1 cellular context compared by ENCODE assay signal in the genomic region with DNA sequence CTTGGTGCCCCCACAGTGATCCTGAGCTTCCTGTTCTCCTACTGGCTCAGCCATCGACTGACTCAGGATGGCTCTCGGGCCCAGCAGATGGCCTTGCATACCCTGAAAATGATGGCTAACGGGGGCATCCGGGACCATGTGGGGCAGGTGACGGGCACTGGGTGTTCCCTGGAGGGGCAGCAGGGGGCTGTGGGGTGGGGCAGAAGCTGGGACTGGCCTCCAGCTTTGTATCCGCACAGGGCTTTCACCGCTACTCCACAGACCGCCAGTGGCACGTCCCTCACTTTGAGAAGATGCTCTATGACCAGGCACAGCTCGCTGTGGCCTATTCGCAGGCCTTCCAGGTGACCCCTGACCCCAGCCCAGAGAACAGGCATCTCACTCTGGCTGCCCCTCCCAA.
TF ChIP-seq lines count a peak whose summit lies in the region.

No MANE protein-coding gene starts in this region.

TF ChIP-seq in H1, 55 proteins besides CTCF, POLR2A, EP300 and RAD21:
- TF ChIP-seq NRF1 (IDR thresholded peaks at IDR 0.05; ENCODE audit: low read depth, low read length) = no peak
- TF ChIP-seq, protein P1, sequence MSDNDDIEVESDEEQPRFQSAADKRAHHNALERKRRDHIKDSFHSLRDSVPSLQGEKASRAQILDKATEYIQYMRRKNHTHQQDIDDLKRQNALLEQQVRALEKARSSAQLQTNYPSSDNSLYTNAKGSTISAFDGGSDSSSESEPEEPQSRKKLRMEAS (IDR thresholded peaks at IDR 0.05) = no peak
- TF ChIP-seq, protein P2, sequence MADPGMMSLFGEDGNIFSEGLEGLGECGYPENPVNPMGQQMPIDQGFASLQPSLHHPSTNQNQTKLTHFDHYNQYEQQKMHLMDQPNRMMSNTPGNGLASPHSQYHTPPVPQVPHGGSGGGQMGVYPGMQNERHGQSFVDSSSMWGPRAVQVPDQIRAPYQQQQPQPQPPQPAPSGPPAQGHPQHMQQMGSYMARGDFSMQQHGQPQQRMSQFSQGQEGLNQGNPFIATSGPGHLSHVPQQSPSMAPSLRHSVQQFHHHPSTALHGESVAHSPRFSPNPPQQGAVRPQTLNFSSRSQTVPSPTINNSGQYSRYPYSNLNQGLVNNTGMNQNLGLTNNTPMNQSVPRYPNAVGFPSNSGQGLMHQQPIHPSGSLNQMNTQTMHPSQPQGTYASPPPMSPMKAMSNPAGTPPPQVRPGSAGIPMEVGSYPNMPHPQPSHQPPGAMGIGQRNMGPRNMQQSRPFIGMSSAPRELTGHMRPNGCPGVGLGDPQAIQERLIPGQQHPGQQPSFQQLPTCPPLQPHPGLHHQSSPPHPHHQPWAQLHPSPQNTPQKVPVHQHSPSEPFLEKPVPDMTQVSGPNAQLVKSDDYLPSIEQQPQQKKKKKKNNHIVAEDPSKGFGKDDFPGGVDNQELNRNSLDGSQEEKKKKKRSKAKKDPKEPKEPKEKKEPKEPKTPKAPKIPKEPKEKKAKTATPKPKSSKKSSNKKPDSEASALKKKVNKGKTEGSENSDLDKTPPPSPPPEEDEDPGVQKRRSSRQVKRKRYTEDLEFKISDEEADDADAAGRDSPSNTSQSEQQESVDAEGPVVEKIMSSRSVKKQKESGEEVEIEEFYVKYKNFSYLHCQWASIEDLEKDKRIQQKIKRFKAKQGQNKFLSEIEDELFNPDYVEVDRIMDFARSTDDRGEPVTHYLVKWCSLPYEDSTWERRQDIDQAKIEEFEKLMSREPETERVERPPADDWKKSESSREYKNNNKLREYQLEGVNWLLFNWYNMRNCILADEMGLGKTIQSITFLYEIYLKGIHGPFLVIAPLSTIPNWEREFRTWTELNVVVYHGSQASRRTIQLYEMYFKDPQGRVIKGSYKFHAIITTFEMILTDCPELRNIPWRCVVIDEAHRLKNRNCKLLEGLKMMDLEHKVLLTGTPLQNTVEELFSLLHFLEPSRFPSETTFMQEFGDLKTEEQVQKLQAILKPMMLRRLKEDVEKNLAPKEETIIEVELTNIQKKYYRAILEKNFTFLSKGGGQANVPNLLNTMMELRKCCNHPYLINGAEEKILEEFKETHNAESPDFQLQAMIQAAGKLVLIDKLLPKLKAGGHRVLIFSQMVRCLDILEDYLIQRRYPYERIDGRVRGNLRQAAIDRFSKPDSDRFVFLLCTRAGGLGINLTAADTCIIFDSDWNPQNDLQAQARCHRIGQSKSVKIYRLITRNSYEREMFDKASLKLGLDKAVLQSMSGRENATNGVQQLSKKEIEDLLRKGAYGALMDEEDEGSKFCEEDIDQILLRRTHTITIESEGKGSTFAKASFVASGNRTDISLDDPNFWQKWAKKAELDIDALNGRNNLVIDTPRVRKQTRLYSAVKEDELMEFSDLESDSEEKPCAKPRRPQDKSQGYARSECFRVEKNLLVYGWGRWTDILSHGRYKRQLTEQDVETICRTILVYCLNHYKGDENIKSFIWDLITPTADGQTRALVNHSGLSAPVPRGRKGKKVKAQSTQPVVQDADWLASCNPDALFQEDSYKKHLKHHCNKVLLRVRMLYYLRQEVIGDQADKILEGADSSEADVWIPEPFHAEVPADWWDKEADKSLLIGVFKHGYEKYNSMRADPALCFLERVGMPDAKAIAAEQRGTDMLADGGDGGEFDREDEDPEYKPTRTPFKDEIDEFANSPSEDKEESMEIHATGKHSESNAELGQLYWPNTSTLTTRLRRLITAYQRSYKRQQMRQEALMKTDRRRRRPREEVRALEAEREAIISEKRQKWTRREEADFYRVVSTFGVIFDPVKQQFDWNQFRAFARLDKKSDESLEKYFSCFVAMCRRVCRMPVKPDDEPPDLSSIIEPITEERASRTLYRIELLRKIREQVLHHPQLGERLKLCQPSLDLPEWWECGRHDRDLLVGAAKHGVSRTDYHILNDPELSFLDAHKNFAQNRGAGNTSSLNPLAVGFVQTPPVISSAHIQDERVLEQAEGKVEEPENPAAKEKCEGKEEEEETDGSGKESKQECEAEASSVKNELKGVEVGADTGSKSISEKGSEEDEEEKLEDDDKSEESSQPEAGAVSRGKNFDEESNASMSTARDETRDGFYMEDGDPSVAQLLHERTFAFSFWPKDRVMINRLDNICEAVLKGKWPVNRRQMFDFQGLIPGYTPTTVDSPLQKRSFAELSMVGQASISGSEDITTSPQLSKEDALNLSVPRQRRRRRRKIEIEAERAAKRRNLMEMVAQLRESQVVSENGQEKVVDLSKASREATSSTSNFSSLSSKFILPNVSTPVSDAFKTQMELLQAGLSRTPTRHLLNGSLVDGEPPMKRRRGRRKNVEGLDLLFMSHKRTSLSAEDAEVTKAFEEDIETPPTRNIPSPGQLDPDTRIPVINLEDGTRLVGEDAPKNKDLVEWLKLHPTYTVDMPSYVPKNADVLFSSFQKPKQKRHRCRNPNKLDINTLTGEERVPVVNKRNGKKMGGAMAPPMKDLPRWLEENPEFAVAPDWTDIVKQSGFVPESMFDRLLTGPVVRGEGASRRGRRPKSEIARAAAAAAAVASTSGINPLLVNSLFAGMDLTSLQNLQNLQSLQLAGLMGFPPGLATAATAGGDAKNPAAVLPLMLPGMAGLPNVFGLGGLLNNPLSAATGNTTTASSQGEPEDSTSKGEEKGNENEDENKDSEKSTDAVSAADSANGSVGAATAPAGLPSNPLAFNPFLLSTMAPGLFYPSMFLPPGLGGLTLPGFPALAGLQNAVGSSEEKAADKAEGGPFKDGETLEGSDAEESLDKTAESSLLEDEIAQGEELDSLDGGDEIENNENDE (IDR thresholded peaks at IDR 0.05; ENCODE audit: insufficient replicate concordance, low read length) = no peak
- no peak for TF ChIP-seq POLR2AphosphoS5 (IDR thresholded peaks at IDR 0.05; ENCODE audit: low read depth, low read length)
- no peak for TF ChIP-seq EGR1 (IDR thresholded peaks at IDR 0.05; ENCODE audit: borderline replicate concordance, low read depth, low read length)
- TF ChIP-seq CEBPB (IDR thresholded peaks at IDR 0.05; ENCODE audit: low read depth, low read length) = no peak
- TF ChIP-seq CBX8 (IDR thresholded peaks at IDR 0.05; ENCODE audit: borderline replicate concordance, low read depth, low read length) = no peak
